In the genomic region with DNA sequence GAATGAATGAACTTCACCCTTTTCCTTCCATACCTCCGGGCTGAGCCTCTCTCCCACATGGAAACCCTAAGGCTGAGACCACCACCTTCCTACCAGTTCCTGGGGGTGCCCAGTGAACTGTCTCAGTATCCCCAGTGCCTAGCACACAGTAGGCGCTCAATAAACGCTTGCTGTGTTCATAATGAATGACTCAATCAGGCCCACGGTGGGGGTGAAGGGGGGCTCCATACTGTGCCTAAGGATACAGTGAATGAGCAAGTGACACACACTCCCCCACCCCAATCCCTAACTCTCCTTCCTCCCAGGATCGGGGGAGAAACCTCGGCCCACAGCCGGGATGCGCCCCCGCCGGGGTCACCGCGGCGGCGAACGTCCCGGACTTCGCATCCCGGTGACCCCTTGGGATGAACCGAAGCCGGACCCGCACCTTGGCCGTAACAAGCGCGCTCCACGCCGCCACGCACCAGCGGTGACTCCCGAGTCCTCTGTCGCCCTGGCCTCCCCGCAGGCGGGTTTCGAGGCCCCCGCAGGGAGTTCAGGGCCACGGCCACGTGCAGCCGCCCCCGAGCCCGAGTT, we compare ENCODE assay signal across 8 cellular contexts. TPM values are rescaled to one million over a fixed set of nuclear protein-coding genes. Genes with fewer than 3 reads are reported as not detected.
DNase-seq lines count a peak whose midpoint lies in the region; ATAC-seq and TF ChIP-seq lines count a peak whose summit lies in the region.

No MANE protein-coding gene starts in this region.

- H3K27ac Mint-ChIP-seq in IgD-negative memory B cell: no peak overlapping the region
- H3K27ac Mint-ChIP-seq in endothelial cell (ENCODE audit: unreplicated experiment): no peak overlapping the region
- H3K27ac Mint-ChIP-seq in naive thymus-derived CD8-positive, alpha-beta T cell: no peak overlapping the region

- TF ChIP-seq POLR2A in GM18505 (IDR thresholded peaks at IDR 0.05; ENCODE audit: borderline replicate concordance, extremely low read depth, insufficient read depth, insufficient read length): no peak

- peak overlapping the region; percentile 21 for H3K27ac ChIP-seq in AG04450 (ENCODE audit: low read depth, low read length)

- ATAC-seq in naive thymus-derived CD8-positive, alpha-beta T cell: no peak
- ATAC-seq in GM18505 (IDR thresholded peaks at IDR 0.05; ENCODE audit: unreplicated experiment): no peak

- peak overlapping the region; percentile 73 for H3K4me3 ChIP-seq in AG04450 (ENCODE audit: low read depth, low read length)

- DNase-seq in AG04450 (ENCODE audit: low read depth, low spot score) (no peak), endothelial cell (ENCODE audit: low spot score) (peak; percentile 21), T-helper 9 cell (no peak), putamen (ENCODE audit: low spot score) (no peak), NCI-H748 treated with DMSO at 0.1 percent for 48 hours (lab: John Stamatoyannopoulos, UW) (no peak)
- no peak for DNase-seq in naive thymus-derived CD8-positive, alpha-beta T cell

- H3K36me3 Mint-ChIP-seq in IgD-negative memory B cell: no peaks in the 10 kb centered on the region
- peaks cover under 1% of the 10 kb centered on the region for H3K36me3 Mint-ChIP-seq in endothelial cell (ENCODE audit: low read depth, unreplicated experiment)
- H3K36me3 Mint-ChIP-seq in naive thymus-derived CD8-positive, alpha-beta T cell: no peaks in the 10 kb centered on the region

- no peaks in the 10 kb centered on the region for H3K9me3 Mint-ChIP-seq in IgD-negative memory B cell
- H3K9me3 Mint-ChIP-seq in endothelial cell (ENCODE audit: unreplicated experiment): no peaks in the 10 kb centered on the region
- no peaks in the 10 kb centered on the region for H3K9me3 Mint-ChIP-seq in naive thymus-derived CD8-positive, alpha-beta T cell

- H3K4me3 Mint-ChIP-seq in IgD-negative memory B cell (peak overlapping the region; percentile 18 to 83 (median 52)), endothelial cell (ENCODE audit: unreplicated experiment) (peak overlapping the region; percentile 33)
- H3K4me3 Mint-ChIP-seq in naive thymus-derived CD8-positive, alpha-beta T cell: peak overlapping the region in 8 of 10 donors; percentile 7 to 69 (median 48)

- peaks cover 0 to 4% (median 2%) of the 10 kb centered on the region in 3 donors for H3K4me1 Mint-ChIP-seq in IgD-negative memory B cell
- H3K4me1 Mint-ChIP-seq in endothelial cell (ENCODE audit: unreplicated experiment): peaks cover 17% of the 10 kb centered on the region
- H3K4me1 Mint-ChIP-seq in naive thymus-derived CD8-positive, alpha-beta T cell: peaks cover 9 to 13% (median 11%) of the 10 kb centered on the region in 4 donors

- H3K27me3 ChIP-seq in AG04450 (ENCODE audit: control insufficient read depth, insufficient read depth, low read length): peaks cover 2% of the 10 kb centered on the region

- TF ChIP-seq CTCF in AG04450 (IDR thresholded peaks at IDR 0.05; ENCODE audit: low read depth, low read length) (no peak), endothelial cell (IDR thresholded peaks at IDR 0.05; ENCODE audit: unreplicated experiment) (no peak)

- no peaks in the 10 kb centered on the region for H3K9me3 ChIP-seq in AG04450 (ENCODE audit: control insufficient read depth, insufficient read depth, low read length)

- H3K27me3 Mint-ChIP-seq in IgD-negative memory B cell: peaks cover 45% of the 10 kb centered on the region
- H3K27me3 Mint-ChIP-seq in endothelial cell (ENCODE audit: unreplicated experiment): peaks cover 11% of the 10 kb centered on the region
- peaks cover 19 to 75% (median 55%) of the 10 kb centered on the region in 5 donors for H3K27me3 Mint-ChIP-seq in naive thymus-derived CD8-positive, alpha-beta T cell

- POLR2A ChIA-PET in AG04450 (lab: Yijun Ruan, JAX): interaction anchor here (0.6 to 0.7 kb wide), 3 partner anchors 34 to 295 kb away, joined by 3 to 6 read pairs (median 5); no protein-coding TSS in a partner anchor
- POLR2A ChIA-PET in naive thymus-derived CD8-positive, alpha-beta T cell (lab: Charles Lee): interaction anchor here (0.8 kb wide), 1 partner anchor 737 kb away, joined by 3 read pairs; no protein-coding TSS in a partner anchor

- CTCF ChIA-PET in AG04450 (lab: Charles Lee): interaction anchor here (0.5 to 1.5 kb wide), 7 partner anchors 8 to 285 kb away, joined by 3 to 5 read pairs (median 4); no protein-coding TSS in a partner anchor

RNA-seq across cellular contexts. Expression of a gene that starts 0.6 kb away (rescaled TPM):
- polyA plus RNA-seq in AG04450 (2011; rRNA removed) (16.0 and 20.3 TPM in 2 replicates), IgD-negative memory B cell (3.3 TPM)
- 12.3 and 15.2 TPM in 2 replicates for polyA minus RNA-seq in AG04450 (2011; rRNA and poly(A)+ RNA removed)
- total RNA-seq in endothelial cell (ENCODE audit: unreplicated experiment): 4.4 TPM
- total RNA-seq in naive thymus-derived CD8-positive, alpha-beta T cell: 1 to 10 TPM; 1.8 to 2.3 TPM
- polyA plus RNA-seq in naive thymus-derived CD8-positive, alpha-beta T cell: not detected
